Comparison of ENCODE assay signal across 1 cellular context in the genomic region with DNA sequence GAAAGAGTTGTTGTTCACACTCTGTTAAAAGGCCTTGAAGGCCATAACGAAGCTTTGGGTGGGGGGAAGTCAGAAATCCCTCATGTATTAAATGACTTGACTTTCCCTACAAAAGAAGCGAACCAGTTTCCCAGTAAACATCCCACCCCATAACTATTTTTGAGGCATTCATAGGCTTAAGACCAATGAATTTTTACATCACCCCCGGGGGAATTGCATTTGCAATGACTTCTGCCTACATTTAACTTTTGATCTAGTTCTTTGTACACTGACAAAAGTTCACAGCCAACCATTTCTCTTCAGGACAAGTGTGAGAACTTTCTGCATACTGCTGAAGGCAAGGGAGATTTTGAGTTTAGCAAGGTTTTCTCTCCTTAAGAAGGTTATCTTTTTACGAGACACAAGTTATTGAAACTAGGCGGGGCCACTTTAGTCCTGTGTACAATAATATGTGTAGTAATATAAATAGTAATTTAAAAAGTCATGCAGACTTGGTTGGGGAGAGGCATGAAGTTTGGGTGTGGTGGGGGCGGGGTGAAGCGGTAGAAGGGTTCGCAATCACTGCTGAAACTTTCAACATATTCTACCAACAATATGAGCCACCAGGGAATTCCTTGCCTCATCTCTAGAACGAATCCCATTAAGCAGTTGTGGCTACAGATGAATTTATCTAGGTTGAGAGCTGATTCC.
TF ChIP-seq lines count a peak whose summit lies in the region.

No MANE protein-coding gene starts in this region.

TF ChIP-seq in H1, 55 proteins besides CTCF, POLR2A, EP300 and RAD21 (continued from another document):
- TF ChIP-seq ATF2 (IDR thresholded peaks at IDR 0.05; ENCODE audit: low read length), result no peak
- TF ChIP-seq CEBPB (IDR thresholded peaks at IDR 0.05; ENCODE audit: low read depth, low read length), result no peak
- no peak for TF ChIP-seq NANOG (IDR thresholded peaks at IDR 0.05; ENCODE audit: insufficient read depth, low read depth, low read length, poor library complexity, severe bottlenecking)
- no peak for TF ChIP-seq ZNF274 (IDR thresholded peaks at IDR 0.05; ENCODE audit: borderline replicate concordance, extremely low read depth, low read length)
- TF ChIP-seq TAF7 (optimal IDR thresholded peaks at IDR 0.05; ENCODE audit: borderline replicate concordance, low read depth, low read length), result no peak
